Comparison of ENCODE assay signal across 21 cellular contexts in genomic region chr16:5639531-5639930, GRCh38.
"Had no signal": no experiment of that assay in that cellular context is flagged by ENCODE, and none has a peak within 500 bp of the region (broad histone marks: within the 10 kb centered on the region; RNA-seq: fewer than 3 reads in every experiment).

No MANE protein-coding gene starts in this region.

- H3K4me3 ChIP-seq: dorsolateral prefrontal cortex, hepatocyte, left lung, neural progenitor cell, ovary, right lobe of liver, suprapubic skin, transverse colon, upper lobe of right lung, uterus had no signal

- DNase-seq: effector CD4-positive, alpha-beta T cell; left cardiac atrium; left lung; mesendoderm; midbrain; naive thymus-derived CD4-positive, alpha-beta T cell; ovary; right lobe of liver; small intestine; stimulated activated CD4-positive, alpha-beta T cell treated with anti-CD3 and anti-CD28 coated beads, Interleukin-15, amount 100 ng/mL, for 24 hours; stimulated activated CD4-positive, alpha-beta T cell treated with anti-CD3 and anti-CD28 coated beads, Interleukin-4, amount 100 ng/mL, for 1 hour; stimulated activated CD8-positive, alpha-beta memory T cell treated with anti-CD3 and anti-CD28 coated beads, Interleukin-4, amount 100 ng/mL, for 48 hours; stimulated activated naive CD4-positive, alpha-beta T cell; stimulated activated naive CD8-positive, alpha-beta T cell treated with anti-CD3 and anti-CD28 coated beads, Interleukin-15, amount 100 ng/mL, for 72 hours; transverse colon; upper lobe of right lung; uterus had no signal

- H3K27ac ChIP-seq: hepatocyte, left lung, neural progenitor cell, ovary, right lobe of liver, suprapubic skin, transverse colon, upper lobe of right lung, uterus had no signal
